In the genomic region with DNA sequence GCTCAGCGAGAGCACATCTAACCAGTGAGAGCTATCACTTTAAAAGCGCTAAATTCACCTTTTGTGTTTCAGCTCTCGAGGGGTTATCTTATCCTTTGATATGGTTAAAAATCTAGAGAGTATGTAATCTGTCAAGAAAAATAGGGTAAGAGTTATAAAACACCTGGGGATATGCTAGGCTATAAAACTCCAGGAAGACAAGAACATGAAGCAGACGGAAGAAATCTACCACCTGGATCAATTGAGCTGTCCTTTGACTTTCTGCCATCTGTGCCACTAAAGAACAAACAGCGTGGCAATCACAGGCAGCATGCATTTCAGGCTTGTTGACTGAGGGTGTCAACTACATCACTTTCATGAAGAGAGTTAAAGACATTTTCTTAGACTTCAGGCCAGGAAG, we compare ENCODE assay signal across 26 cellular contexts.
"Had no signal": no experiment of that assay in that cellular context is flagged by ENCODE, and none has a peak within 500 bp of the region (broad histone marks: within the 10 kb centered on the region; RNA-seq: fewer than 3 reads in every experiment).

No MANE protein-coding gene starts in this region.

- DNase-seq: activated CD4-positive, alpha-beta T cell treated with anti-CD3 and anti-CD28 coated beads, Interleukin-2, amount 10 ng/mL, durations not matched to agents 24 days and 14 days; activated CD4-positive, alpha-beta T cell treated with anti-CD3 and anti-CD28 coated beads, Interleukin-2, amount 50 U/mL, for 4 hours; activated CD8-positive, alpha-beta T cell treated with anti-CD3 and anti-CD28 coated beads, Interleukin-2, amount 10 ng/mL, durations not matched to agents 7 days and 5 days; activated gamma-delta T cell; activated naive CD4-positive, alpha-beta T cell treated with Interleukin-2 at 50 U/mL for 16 hours; activated naive CD8-positive, alpha-beta T cell treated with anti-CD3 and anti-CD28 coated beads, Interleukin-2, amount 10 ng/mL, durations not matched to agents 7 days and 5 days; activated T-cell treated with anti-CD3 and anti-CD28 coated beads, Interleukin-2, amount 50 U/mL, for 24 hours; amygdala; Kasumi-1; MM.1S; MV-4-11; NCI-H1092; NCI-H1417; NCI-H146; NCI-H187; NCI-H2029 treated with DMSO at 0.1 percent for 48 hours; NCI-H510A; NCI-H526; NCI-H774; Peyer's patch; RPMI8226; SHP77 treated with DMSO at 0.1 percent for 48 hours; SK-N-SH had no signal

- H3K9ac ChIP-seq: SK-N-SH had no signal

- H3K9me3 ChIP-seq: Peyer's patch, SJSA1, SK-N-SH had no signal

- ATAC-seq: activated CD8-positive, alpha-beta T cell treated with anti-CD3 and anti-CD28 coated beads, Interleukin-2, amount 10 ng/mL, durations not matched to agents 7 days and 5 days; K562 had no signal

- H3K4me1 ChIP-seq: ascending aorta, Peyer's patch, SJSA1 had no signal

- H3K4me3 ChIP-seq: ascending aorta, K562, Peyer's patch, SJSA1 had no signal

- H3K27ac ChIP-seq: ascending aorta, Peyer's patch, SJSA1 had no signal

- H3K4me2 ChIP-seq: SK-N-SH had no signal

- H3K36me3 ChIP-seq: ascending aorta, Peyer's patch, SJSA1 had no signal

- H3K27me3 ChIP-seq: ascending aorta, Peyer's patch, SJSA1 had no signal
